38 cellular contexts compared by ENCODE assay signal in the genomic region with DNA sequence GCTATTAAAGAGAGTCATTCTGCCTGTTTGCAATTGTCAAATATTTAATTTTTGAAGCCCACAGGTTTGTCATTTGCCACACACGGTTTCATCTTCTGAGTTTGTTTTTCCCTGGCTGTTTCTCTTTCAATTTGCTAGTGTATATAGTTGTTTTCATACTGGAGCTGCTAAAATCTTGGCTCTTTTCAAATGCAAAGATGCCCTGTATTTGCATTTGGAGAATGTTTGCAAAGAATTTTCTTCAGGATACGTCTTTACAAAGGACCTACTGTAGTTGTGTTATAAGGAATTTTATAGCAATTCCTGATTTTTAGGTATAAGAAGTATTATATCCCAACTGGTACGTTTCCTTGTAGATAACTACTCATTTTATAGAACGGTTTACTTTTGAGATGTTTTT. TPM values are rescaled to one million over a fixed set of nuclear protein-coding genes. Genes with fewer than 3 reads are reported as not detected.
"Had no signal": no experiment of that assay in that cellular context is flagged by ENCODE, and none has a peak within 500 bp of the region (broad histone marks: within the 10 kb centered on the region; RNA-seq: fewer than 3 reads in every experiment).

No MANE protein-coding gene starts in this region.

- H3K4me3 ChIP-seq: adrenal gland, body of pancreas, esophagus muscularis mucosa, gastrocnemius medialis, heart left ventricle had no signal

- H3K27ac Mint-ChIP-seq: activated CD4-positive, alpha-beta memory T cell treated with anti-CD3 and anti-CD28 coated beads for 36 hours; activated CD4-positive, alpha-beta T cell treated with anti-CD3 and anti-CD28 coated beads for 36 hours; activated CD4-positive, alpha-beta T cell treated with anti-CD3 and anti-CD28 coated beads, Interleukin-2, amount 10 ng/mL, durations not matched to agents 24 days and 14 days; activated CD8-positive, alpha-beta memory T cell treated with anti-CD3 and anti-CD28 coated beads, Interleukin-2, amount 10 ng/mL, durations not matched to agents 7 days and 5 days; activated CD8-positive, alpha-beta T cell treated with anti-CD3 and anti-CD28 coated beads, Interleukin-2, amount 10 ng/mL, durations not matched to agents 7 days and 5 days; activated naive CD4-positive, alpha-beta T cell treated with anti-CD3 and anti-CD28 coated beads for 36 hours; activated naive CD4-positive, alpha-beta T cell treated with anti-CD3 and anti-CD28 coated beads, Interleukin-2, amount 50 U/mL, for 24 hours; activated naive CD8-positive, alpha-beta T cell treated with anti-CD3 and anti-CD28 coated beads for 36 hours; activated naive CD8-positive, alpha-beta T cell treated with anti-CD3 and anti-CD28 coated beads, Interleukin-2, amount 50 U/mL, for 24 hours; activated T-helper 1 cell treated with anti-CD3 and anti-CD28 coated beads, Interleukin-12 subunit alpha, Interleukin-12 subunit beta, Interleukin-2, Interleukin-4 antibody, amounts not matched to agents 30 ng/mL and 10 ng/mL and 1 ng/mL, durations not matched to agents 14 hours and 24 hours and 36 hours; activated T-helper 2 cell treated with anti-CD3 and anti-CD28 coated beads, Interferon-gamma antibody, Interleukin-2, Interleukin-4, amounts not matched to agents 10 μg/mL and 5 μg/mL and 100 μg/mL, durations not matched to agents 14 hours and 24 hours and 36 hours; effector memory CD8-positive, alpha-beta T cell; T-helper 2 cell treated with Interferon-gamma antibody and Interleukin-4, amounts not matched to agents 5 μg/mL and 100 μg/mL, for 36 hours had no signal

- H3K27me3 Mint-ChIP-seq: activated CD4-positive, alpha-beta memory T cell treated with anti-CD3 and anti-CD28 coated beads for 36 hours; activated CD4-positive, alpha-beta T cell treated with anti-CD3 and anti-CD28 coated beads for 36 hours; activated CD4-positive, alpha-beta T cell treated with anti-CD3 and anti-CD28 coated beads, Interleukin-2, amount 10 ng/mL, durations not matched to agents 24 days and 14 days; activated CD8-positive, alpha-beta memory T cell treated with anti-CD3 and anti-CD28 coated beads, Interleukin-2, amount 10 ng/mL, durations not matched to agents 7 days and 5 days; activated naive CD4-positive, alpha-beta T cell treated with anti-CD3 and anti-CD28 coated beads, Interleukin-2, amount 50 U/mL, for 24 hours; activated naive CD8-positive, alpha-beta T cell treated with anti-CD3 and anti-CD28 coated beads for 36 hours; activated naive CD8-positive, alpha-beta T cell treated with anti-CD3 and anti-CD28 coated beads, Interleukin-2, amount 50 U/mL, for 24 hours; effector memory CD8-positive, alpha-beta T cell had no signal

- FAIRE-seq: colon had no signal

- H3K36me3 ChIP-seq: adrenal gland, esophagus muscularis mucosa, gastrocnemius medialis, heart left ventricle, WERI-Rb-1 had no signal

- DNase-seq: activated CD4-positive, alpha-beta memory T cell treated with anti-CD3 and anti-CD28 coated beads for 36 hours; activated CD4-positive, alpha-beta T cell treated with anti-CD3 and anti-CD28 coated beads for 36 hours; activated CD4-positive, alpha-beta T cell treated with anti-CD3 and anti-CD28 coated beads, Interleukin-2, amount 10 ng/mL, durations not matched to agents 24 days and 14 days; activated CD4-positive, CD25-positive, alpha-beta regulatory T cell; activated CD4-positive, CD25-positive, alpha-beta regulatory T cell treated with anti-CD3 and anti-CD28 coated beads, Interleukin-2, amount 50 U/mL, for 72 hours; activated CD8-positive, alpha-beta memory T cell treated with anti-CD3 and anti-CD28 coated beads, Interleukin-2, amount 10 ng/mL, durations not matched to agents 7 days and 5 days; activated CD8-positive, alpha-beta memory T cell treated with anti-CD3 and anti-CD28 coated beads, Interleukin-2, amount 50 U/mL, for 4 hours; activated CD8-positive, alpha-beta T cell treated with anti-CD3 and anti-CD28 coated beads, Interleukin-2, amount 10 ng/mL, durations not matched to agents 7 days and 5 days; activated effector memory CD4-positive, alpha-beta T cell treated with anti-CD3 and anti-CD28 coated beads, Interleukin-2, amount 50 U/mL, for 16 hours; activated naive CD4-positive, alpha-beta T cell treated with anti-CD3 and anti-CD28 coated beads for 36 hours; activated naive CD8-positive, alpha-beta T cell treated with anti-CD3 and anti-CD28 coated beads for 36 hours; activated naive CD8-positive, alpha-beta T cell treated with anti-CD3 and anti-CD28 coated beads, Interleukin-2, amount 50 U/mL, for 24 hours; activated T-cell treated with anti-CD3 and anti-CD28 coated beads, Interleukin-2, amount 50 U/mL, for 1 hour; activated T-cell treated with anti-CD3 and anti-CD28 coated beads, Interleukin-2, amount 50 U/mL, for 48 hours; adrenal gland; amygdala; aorta; body of pancreas; caudate nucleus; cortex of kidney; dermis blood vessel endothelial cell; effector CD4-positive, alpha-beta T cell; effector memory CD8-positive, alpha-beta T cell; erythroblast; foreskin keratinocyte; gastrocnemius medialis; glutamatergic neuron; heart left ventricle; T1000; WERI-Rb-1 had no signal

- H3K4me3 Mint-ChIP-seq: activated CD4-positive, alpha-beta memory T cell treated with anti-CD3 and anti-CD28 coated beads for 36 hours; activated CD4-positive, alpha-beta T cell treated with anti-CD3 and anti-CD28 coated beads for 36 hours; activated CD4-positive, alpha-beta T cell treated with anti-CD3 and anti-CD28 coated beads, Interleukin-2, amount 10 ng/mL, durations not matched to agents 24 days and 14 days; activated CD8-positive, alpha-beta memory T cell treated with anti-CD3 and anti-CD28 coated beads, Interleukin-2, amount 10 ng/mL, durations not matched to agents 7 days and 5 days; activated CD8-positive, alpha-beta T cell treated with anti-CD3 and anti-CD28 coated beads, Interleukin-2, amount 10 ng/mL, durations not matched to agents 7 days and 5 days; activated naive CD4-positive, alpha-beta T cell treated with anti-CD3 and anti-CD28 coated beads for 36 hours; activated naive CD4-positive, alpha-beta T cell treated with anti-CD3 and anti-CD28 coated beads, Interleukin-2, amount 50 U/mL, for 24 hours; activated naive CD8-positive, alpha-beta T cell treated with anti-CD3 and anti-CD28 coated beads for 36 hours; activated naive CD8-positive, alpha-beta T cell treated with anti-CD3 and anti-CD28 coated beads, Interleukin-2, amount 50 U/mL, for 24 hours; activated T-helper 1 cell treated with anti-CD3 and anti-CD28 coated beads, Interleukin-12 subunit alpha, Interleukin-12 subunit beta, Interleukin-2, Interleukin-4 antibody, amounts not matched to agents 30 ng/mL and 10 ng/mL and 1 ng/mL, durations not matched to agents 14 hours and 24 hours and 36 hours; effector memory CD8-positive, alpha-beta T cell; T-helper 2 cell treated with Interferon-gamma antibody and Interleukin-4, amounts not matched to agents 5 μg/mL and 100 μg/mL, for 36 hours had no signal

- H3K27ac ChIP-seq: adrenal gland, body of pancreas, esophagus muscularis mucosa, foreskin keratinocyte, gastrocnemius medialis, heart left ventricle, WERI-Rb-1 had no signal

- ATAC-seq: activated CD4-positive, alpha-beta T cell treated with anti-CD3 and anti-CD28 coated beads for 36 hours; activated CD8-positive, alpha-beta memory T cell treated with anti-CD3 and anti-CD28 coated beads, Interleukin-2, amount 10 ng/mL, durations not matched to agents 7 days and 5 days; activated CD8-positive, alpha-beta T cell treated with anti-CD3 and anti-CD28 coated beads, Interleukin-2, amount 10 ng/mL, durations not matched to agents 7 days and 5 days; activated naive CD8-positive, alpha-beta T cell treated with anti-CD3 and anti-CD28 coated beads, Interleukin-2, amount 50 U/mL, for 24 hours; body of pancreas; effector memory CD8-positive, alpha-beta T cell; foreskin keratinocyte; gastrocnemius medialis; heart left ventricle had no signal

- H3K27me3 ChIP-seq: adrenal gland, body of pancreas, esophagus muscularis mucosa, foreskin keratinocyte, gastrocnemius medialis, heart left ventricle had no signal

- H3K4me1 ChIP-seq: adrenal gland, body of pancreas, foreskin keratinocyte, gastrocnemius medialis, heart left ventricle had no signal

- H3K36me3 Mint-ChIP-seq: activated CD4-positive, alpha-beta memory T cell treated with anti-CD3 and anti-CD28 coated beads for 36 hours; activated CD8-positive, alpha-beta memory T cell treated with anti-CD3 and anti-CD28 coated beads, Interleukin-2, amount 10 ng/mL, durations not matched to agents 7 days and 5 days; activated naive CD4-positive, alpha-beta T cell treated with anti-CD3 and anti-CD28 coated beads, Interleukin-2, amount 50 U/mL, for 24 hours; activated naive CD8-positive, alpha-beta T cell treated with anti-CD3 and anti-CD28 coated beads for 36 hours had no signal

- H3K9me3 ChIP-seq: adrenal gland, body of pancreas, esophagus muscularis mucosa, gastrocnemius medialis had no signal

- H3K4me1 Mint-ChIP-seq: activated CD4-positive, alpha-beta T cell treated with anti-CD3 and anti-CD28 coated beads for 36 hours; activated CD4-positive, alpha-beta T cell treated with anti-CD3 and anti-CD28 coated beads, Interleukin-2, amount 10 ng/mL, durations not matched to agents 24 days and 14 days; activated CD8-positive, alpha-beta memory T cell treated with anti-CD3 and anti-CD28 coated beads, Interleukin-2, amount 10 ng/mL, durations not matched to agents 7 days and 5 days; activated naive CD4-positive, alpha-beta T cell treated with anti-CD3 and anti-CD28 coated beads, Interleukin-2, amount 50 U/mL, for 24 hours; activated naive CD8-positive, alpha-beta T cell treated with anti-CD3 and anti-CD28 coated beads for 36 hours; activated naive CD8-positive, alpha-beta T cell treated with anti-CD3 and anti-CD28 coated beads, Interleukin-2, amount 50 U/mL, for 24 hours had no signal

RNA-seq across cellular contexts. Expression of a gene that starts 48.0 kb away (rescaled TPM):
- total RNA-seq: activated CD4-positive, alpha-beta memory T cell treated with anti-CD3 and anti-CD28 coated beads for 36 hours; activated CD4-positive, alpha-beta T cell treated with anti-CD3 and anti-CD28 coated beads for 36 hours; activated CD4-positive, alpha-beta T cell treated with anti-CD3 and anti-CD28 coated beads, Interleukin-2, amount 10 ng/mL, durations not matched to agents 24 days and 14 days; activated CD8-positive, alpha-beta memory T cell treated with anti-CD3 and anti-CD28 coated beads for 36 hours; activated CD8-positive, alpha-beta memory T cell treated with anti-CD3 and anti-CD28 coated beads, Interleukin-2, amount 10 ng/mL, durations not matched to agents 7 days and 5 days; activated CD8-positive, alpha-beta T cell treated with anti-CD3 and anti-CD28 coated beads, Interleukin-2, amount 10 ng/mL, durations not matched to agents 7 days and 5 days; activated naive CD4-positive, alpha-beta T cell treated with anti-CD3 and anti-CD28 coated beads for 36 hours; activated naive CD8-positive, alpha-beta T cell treated with anti-CD3 and anti-CD28 coated beads for 36 hours; activated T-helper 1 cell treated with anti-CD3 and anti-CD28 coated beads, Interleukin-12 subunit alpha, Interleukin-12 subunit beta, Interleukin-2, Interleukin-4 antibody, amounts not matched to agents 30 ng/mL and 10 ng/mL and 1 ng/mL, durations not matched to agents 14 hours and 24 hours and 36 hours; activated T-helper 2 cell treated with anti-CD3 and anti-CD28 coated beads, Interferon-gamma antibody, Interleukin-2, Interleukin-4, amounts not matched to agents 10 μg/mL and 5 μg/mL and 100 μg/mL, durations not matched to agents 14 hours and 24 hours and 36 hours; adrenal gland; aorta; body of pancreas; chondrocyte; dermis blood vessel endothelial cell; esophagus muscularis mucosa; foreskin keratinocyte; gastrocnemius medialis; heart left ventricle had no signal
- polyA plus RNA-seq: adrenal gland, aorta, foreskin keratinocyte, heart left ventricle had no signal
